Comparison of ENCODE assay signal across 8 cellular contexts in the genomic region with DNA sequence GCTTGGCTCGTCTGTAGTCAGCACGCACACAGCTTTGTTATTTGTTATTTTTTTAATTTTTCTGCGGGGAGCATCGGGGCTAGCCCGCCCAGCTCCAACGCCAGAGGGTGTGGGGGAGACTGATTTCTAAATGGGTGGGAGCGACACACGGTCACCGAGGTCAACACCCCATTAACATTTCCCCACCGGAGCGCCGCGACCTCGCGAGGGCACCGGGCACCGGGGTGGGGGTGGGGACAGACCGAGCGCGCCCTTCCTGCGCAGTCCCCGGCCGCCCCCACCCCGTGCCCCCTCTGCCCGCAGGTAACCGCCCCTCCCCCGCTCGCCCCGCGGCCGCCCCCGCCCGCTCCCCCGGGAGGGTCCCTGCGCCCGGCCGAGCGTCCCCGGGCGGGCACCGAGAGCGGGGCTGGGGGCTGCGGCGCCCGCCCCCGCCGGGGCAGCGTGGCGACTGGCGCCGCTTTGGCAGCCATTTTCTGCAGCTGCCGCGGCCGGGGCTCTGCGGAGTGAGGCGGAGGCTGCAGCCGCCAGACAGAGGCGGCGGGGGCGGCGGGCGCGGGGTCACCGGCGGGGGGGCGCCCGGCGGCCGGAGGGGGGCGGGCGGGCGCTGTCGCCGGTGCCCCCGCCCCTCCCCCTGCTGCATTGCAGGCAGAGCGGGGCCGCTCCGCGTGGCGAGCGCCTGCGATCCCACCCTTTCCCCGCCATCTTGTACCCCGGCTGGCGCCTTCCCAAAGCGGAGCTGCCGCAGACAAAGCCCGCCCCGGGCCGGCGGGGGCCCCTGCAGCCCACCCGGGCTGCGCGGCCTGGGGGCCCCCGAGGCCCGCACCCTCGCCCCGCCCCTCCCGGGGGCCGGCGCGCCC. TPM values are rescaled to one million over a fixed set of nuclear protein-coding genes. Genes with fewer than 3 reads are reported as not detected.
A peak's percentile ranks its signal among the peaks of the same experiment; 100 is the strongest.
DNase-seq lines count a peak whose midpoint lies in the region; ATAC-seq and TF ChIP-seq lines count a peak whose summit lies in the region.

No MANE protein-coding gene starts in this region.

- no peaks in the 10 kb centered on the region for H3K27me3 ChIP-seq in Caco-2 (replicated peaks; ENCODE audit: control insufficient read depth, insufficient read depth, low read length)

- H3K9me3 Mint-ChIP-seq in Caco-2 (ENCODE audit: unreplicated experiment) (no peaks in the 10 kb centered on the region), natural killer cell (no peaks in the 10 kb centered on the region)

- no TSS peak for BruUV-seq in Caco-2 (replicated peaks; lab: Mats Ljungman, UMichigan)

- ATAC-seq in natural killer cell (peak in 1 of 3 donors; percentile 10), HG03342 (IDR thresholded peaks at IDR 0.05; ENCODE audit: unreplicated experiment) (no peak), HG03520 (IDR thresholded peaks at IDR 0.05; ENCODE audit: unreplicated experiment) (no peak)

- POLR2A ChIA-PET in Caco-2 (lab: Charles Lee) = interaction anchor here (1.0 to 2.9 kb wide), 2 partner anchors 27 to 28 kb away, joined by 9 to 22 read pairs; a partner anchor contains a TSS

- CTCF ChIA-PET in Caco-2 (lab: Charles Lee) = interaction anchor here (3.7 kb wide), 1 partner anchor 27 kb away, joined by 56 read pairs; a partner anchor contains a TSS

- intact Hi-C loops in Caco-2 (cut with micrococcal nuclease; ENCODE audit: unreplicated experiment) = no loop called here
- intact Hi-C loops in natural killer cell (cut with micrococcal nuclease) = no loop called here

- H3K36me3 ChIP-seq in Caco-2 (ENCODE audit: control insufficient read depth, insufficient read depth, low read length) = no peaks in the 10 kb centered on the region

- TF ChIP-seq CTCF in Caco-2 (IDR thresholded peaks at IDR 0.05; ENCODE audit: insufficient read depth in 1 of 2, low read depth in 1 of 2, low read length in 1 of 2, severe bottlenecking in 1 of 2, unreplicated experiment in 1 of 2) (no peak), astrocyte of the spinal cord (IDR thresholded peaks at IDR 0.05; ENCODE audit: low read depth, low read length) (no peak), natural killer cell (IDR thresholded peaks at IDR 0.05) (no peak)

- in situ Hi-C loops in astrocyte of the spinal cord (cut with HindIII; ENCODE audit: low sequenced_read_pairs) = no loop called here

- H3K4me3 ChIP-seq in Caco-2 (ENCODE audit: low read depth, low read length) (peak overlapping the region; percentile 40), astrocyte of the spinal cord (ENCODE audit: low read depth, low read length) (peak overlapping the region; percentile 26)

- H3K36me3 Mint-ChIP-seq in Caco-2 (ENCODE audit: insufficient read depth, unreplicated experiment) (no peaks in the 10 kb centered on the region), natural killer cell (no peaks in the 10 kb centered on the region)

- H3K4me3 Mint-ChIP-seq in Caco-2 (ENCODE audit: unreplicated experiment) (peak overlapping the region; percentile 65), natural killer cell (peak overlapping the region; percentile 71)

- H3K27me3 Mint-ChIP-seq in Caco-2 (ENCODE audit: insufficient read depth, unreplicated experiment) (no peaks in the 10 kb centered on the region), natural killer cell (ENCODE audit: low read depth in 2 of 2) (peaks cover 48 to 49% of the 10 kb centered on the region in 2 donors)

- peak; percentile 50 to 55 for DNase-seq in Caco-2
- DNase-seq in NCI-H1092 (lab: John Stamatoyannopoulos, UW) = peak; percentile 54
- DNase-seq in astrocyte of the spinal cord (ENCODE audit: low read depth, low spot score) = no peak
- DNase-seq in natural killer cell = no peak
- no peak for DNase-seq in foreskin melanocyte
- DNase-seq in HK-2 (ENCODE audit: unreplicated experiment) = no peak

- no peaks in the 10 kb centered on the region for H3K9me3 ChIP-seq in Caco-2

- peaks cover 6% of the 10 kb centered on the region for H3K4me1 Mint-ChIP-seq in Caco-2 (ENCODE audit: low read depth, unreplicated experiment)
- peaks cover 12 to 23% of the 10 kb centered on the region in 2 donors for H3K4me1 Mint-ChIP-seq in natural killer cell

- H3K4me1 ChIP-seq in Caco-2 = peaks cover 36% of the 10 kb centered on the region

- H3K27ac Mint-ChIP-seq in Caco-2 (ENCODE audit: unreplicated experiment) (peak overlapping the region; percentile 80), natural killer cell (no peak overlapping the region)

RNA-seq across cellular contexts. Expression of a gene that starts 16.3 kb away (rescaled TPM):
- 34.3 and 36.6 TPM in 2 replicates for total RNA-seq in Caco-2 (2022)
- total RNA-seq in natural killer cell = 1 to 10 TPM; 4.0 to 6.4 (median 5.8) TPM

RNA-seq across cellular contexts. Expression of a gene that starts 26.0 kb away (rescaled TPM):
- total RNA-seq in Caco-2 (2022) (90.8 and 114 TPM in 2 replicates), natural killer cell (100 to 1,000 TPM; 147 to 220 (median 217) TPM)

RNA-seq across cellular contexts. Expression of a gene that starts 35.2 kb away (rescaled TPM):
- total RNA-seq in Caco-2 (2022) (50.0 and 52.8 TPM in 2 replicates), natural killer cell (1 to 10 TPM in 1 of 3 donors, under 1 TPM in 1, not detected in 1; 0.18 to 1.3 TPM)

Comparison
In these comparisons a context has a peak if more than half of its experiments do, and no peak if none do; other contexts are left out.
1. DNase-seq: peak in Caco-2 (2 of 2) and NCI-H1092 (single experiment); none in astrocyte of the spinal cord (single experiment), natural killer cell (single experiment), foreskin melanocyte (single experiment) and HK-2 (single experiment).
2. RNA of a gene that starts 35.2 kb away (total RNA-seq): 50.0 to 52.8 TPM in Caco-2; 0.18 to 1.3 TPM in natural killer cell; every median in the first group is over 10 times any median in the second.